10 cellular contexts compared by ENCODE assay signal in the genomic region with DNA sequence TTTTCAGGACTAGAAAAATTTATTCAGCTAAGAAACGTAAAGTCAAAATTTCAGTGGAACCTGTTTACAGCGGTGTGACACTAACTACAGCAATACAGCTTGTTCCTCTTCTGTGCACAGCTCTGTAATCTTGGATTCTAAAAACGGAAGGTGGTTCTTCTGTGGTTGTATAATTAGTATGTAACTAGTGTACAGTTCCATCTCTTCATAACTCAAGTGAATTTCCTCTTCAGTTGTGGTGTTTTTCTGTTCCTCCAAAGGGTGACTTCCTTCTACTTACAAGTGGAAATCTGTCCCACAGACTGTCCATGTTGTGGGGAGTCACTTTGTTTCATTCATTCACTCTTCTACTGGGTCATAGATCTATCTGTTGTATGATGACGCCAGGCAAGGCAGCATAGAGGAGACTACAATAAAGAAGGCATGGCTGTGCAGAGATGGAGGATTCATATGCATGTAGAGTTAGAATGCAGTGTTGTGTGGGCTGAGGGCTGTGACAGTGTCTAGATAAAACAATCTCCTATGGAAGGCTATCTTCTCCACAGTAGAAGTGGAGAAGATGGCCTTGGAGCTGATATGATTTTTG. TPM values are rescaled to one million over a fixed set of nuclear protein-coding genes. Genes with fewer than 3 reads are reported as not detected.
DNase-seq lines count a peak whose midpoint lies in the region; ATAC-seq and TF ChIP-seq lines count a peak whose summit lies in the region.
"Had no signal": no experiment of that assay in that cellular context is flagged by ENCODE, and none has a peak within 500 bp of the region (broad histone marks: within the 10 kb centered on the region; RNA-seq: fewer than 3 reads in every experiment).

No MANE protein-coding gene starts in this region.

- DNase-seq in CD14-positive monocyte (ENCODE audit: low spot score) (no peak), sigmoid colon (no peak), prostate gland (ENCODE audit: low spot score) (no peak), hepatocyte (ENCODE audit: low spot score) (no peak), cortex of kidney (lab: John Stamatoyannopoulos, UW) (no peak)
- DNase-seq: NCI-H1092 had no signal

- no peaks in the 10 kb centered on the region for H3K9me3 Mint-ChIP-seq in CD14-positive monocyte
- H3K9me3 Mint-ChIP-seq in T-helper 1 cell treated with Interleukin-12 subunit alpha and Interleukin-12 subunit beta and Interleukin-4 antibody, amounts not matched to agents 30 μg/mL and 1 μg/mL, for 36 hours = no peaks in the 10 kb centered on the region

- no peaks in the 10 kb centered on the region for H3K27me3 ChIP-seq in sigmoid colon
- H3K27me3 ChIP-seq in prostate gland (replicated peaks; ENCODE audit: insufficient read depth) = no peaks in the 10 kb centered on the region
- H3K27me3 ChIP-seq in hepatocyte = no peaks in the 10 kb centered on the region
- H3K27me3 ChIP-seq: gastroesophageal sphincter had no signal

- no peak overlapping the region for H3K27ac ChIP-seq in sigmoid colon
- no peak overlapping the region for H3K27ac ChIP-seq in prostate gland
- H3K27ac ChIP-seq in hepatocyte = no peak overlapping the region
- H3K27ac ChIP-seq: gastroesophageal sphincter had no signal

- H3K36me3 Mint-ChIP-seq in CD14-positive monocyte = peaks cover 30 to 33% of the 10 kb centered on the region in 2 donors
- peaks cover 40% of the 10 kb centered on the region for H3K36me3 Mint-ChIP-seq in T-helper 1 cell treated with Interleukin-12 subunit alpha and Interleukin-12 subunit beta and Interleukin-4 antibody, amounts not matched to agents 30 μg/mL and 1 μg/mL, for 36 hours (ENCODE audit: low read depth)

- peak overlapping the region; percentile 71 to 95 (median 89) for H3K27ac Mint-ChIP-seq in CD14-positive monocyte
- H3K27ac Mint-ChIP-seq in T-helper 1 cell treated with Interleukin-12 subunit alpha and Interleukin-12 subunit beta and Interleukin-4 antibody, amounts not matched to agents 30 μg/mL and 1 μg/mL, for 36 hours = peak overlapping the region; percentile 78

- TF ChIP-seq CTCF in CD14-positive monocyte (IDR thresholded peaks at IDR 0.05) = no peak
- no peak for TF ChIP-seq CTCF in sigmoid colon (IDR thresholded peaks at IDR 0.05)
- TF ChIP-seq CTCF in prostate gland (IDR thresholded peaks at IDR 0.05) = no peak
- TF ChIP-seq CTCF in hepatocyte (IDR thresholded peaks at IDR 0.05; ENCODE audit: poor library complexity) = no peak

- H2AFZ ChIP-seq in hepatocyte = no peak overlapping the region

- no peak for TF ChIP-seq POLR2A in sigmoid colon (IDR thresholded peaks at IDR 0.05)
- TF ChIP-seq POLR2A in prostate gland (IDR thresholded peaks at IDR 0.05) = no peak

- H3K4me3 ChIP-seq in sigmoid colon = no peak overlapping the region
- H3K4me3 ChIP-seq in prostate gland = no peak overlapping the region
- H3K4me3 ChIP-seq in hepatocyte = no peak overlapping the region
- H3K4me3 ChIP-seq: gastroesophageal sphincter had no signal

- no peaks in the 10 kb centered on the region for H3K9me2 ChIP-seq in hepatocyte (replicated peaks; ENCODE audit: insufficient read depth)

- no peaks in the 10 kb centered on the region for H4K20me1 ChIP-seq in hepatocyte (ENCODE audit: insufficient read depth, poor library complexity, severe bottlenecking)

- H3K27me3 Mint-ChIP-seq in CD14-positive monocyte (ENCODE audit: low read depth in 3 of 3) = no peaks in the 10 kb centered on the region
- no peaks in the 10 kb centered on the region for H3K27me3 Mint-ChIP-seq in T-helper 1 cell treated with Interleukin-12 subunit alpha and Interleukin-12 subunit beta and Interleukin-4 antibody, amounts not matched to agents 30 μg/mL and 1 μg/mL, for 36 hours (ENCODE audit: low read depth)

- H3K9me3 ChIP-seq in sigmoid colon = no peaks in the 10 kb centered on the region
- H3K9me3 ChIP-seq in prostate gland = no peaks in the 10 kb centered on the region
- H3K9me3 ChIP-seq in hepatocyte (ENCODE audit: low read depth) = no peaks in the 10 kb centered on the region
- H3K9me3 ChIP-seq: gastroesophageal sphincter had no signal

- no peak overlapping the region for H3K4me2 ChIP-seq in hepatocyte

- TF ChIP-seq EP300 in sigmoid colon (IDR thresholded peaks at IDR 0.05) = no peak

- peak overlapping the region; percentile 25 to 70 for H3K4me3 Mint-ChIP-seq in CD14-positive monocyte
- H3K4me3 Mint-ChIP-seq in T-helper 1 cell treated with Interleukin-12 subunit alpha and Interleukin-12 subunit beta and Interleukin-4 antibody, amounts not matched to agents 30 μg/mL and 1 μg/mL, for 36 hours = peak overlapping the region; percentile 9

- H3K4me1 Mint-ChIP-seq in CD14-positive monocyte = peaks cover 85% of the 10 kb centered on the region
- H3K4me1 Mint-ChIP-seq in T-helper 1 cell treated with Interleukin-12 subunit alpha and Interleukin-12 subunit beta and Interleukin-4 antibody, amounts not matched to agents 30 μg/mL and 1 μg/mL, for 36 hours (ENCODE audit: low read depth) = peaks cover 68% of the 10 kb centered on the region

- ATAC-seq in GM19395 (IDR thresholded peaks at IDR 0.05; ENCODE audit: unreplicated experiment) (peak; percentile 84), HG03108 (IDR thresholded peaks at IDR 0.05; ENCODE audit: unreplicated experiment) (peak; percentile 73)
- ATAC-seq: gastroesophageal sphincter had no signal

- H3K36me3 ChIP-seq in sigmoid colon (no peaks in the 10 kb centered on the region), prostate gland (no peaks in the 10 kb centered on the region), hepatocyte (replicated peaks; ENCODE audit: insufficient read depth, low read depth) (no peaks in the 10 kb centered on the region)
- H3K36me3 ChIP-seq: gastroesophageal sphincter had no signal

- intact Hi-C loops in CD14-positive monocyte (cut with micrococcal nuclease) = no loop called here
- intact Hi-C loops in sigmoid colon (cut with DNase I) = no loop called here
- intact Hi-C loops in prostate gland (cut with DNase I) = no loop called here

- H3K79me2 ChIP-seq in hepatocyte = no peaks in the 10 kb centered on the region

- H3K4me1 ChIP-seq in sigmoid colon (peaks cover 0 to 31% (median 10%) of the 10 kb centered on the region in 4 donors), prostate gland (replicated peaks) (no peaks in the 10 kb centered on the region), hepatocyte (ENCODE audit: insufficient read depth) (no peaks in the 10 kb centered on the region)

- 50 to 79% methylated on average over 4 of the region's 4 CpGs for WGBS in sigmoid colon, 2 donors
- 46% methylated on average over 4 of the region's 4 CpGs for WGBS in prostate gland
- 87% methylated on average over 4 of the region's 4 CpGs for WGBS in hepatocyte (ENCODE audit: low lambda C conversion rate, missing lambda C conversion rate)

RNA-seq across cellular contexts. Expression of gene DAPP1, which starts 5.4 kb away (rescaled TPM):
- polyA plus RNA-seq in CD14-positive monocyte (100 to 1,000 TPM in 1 of 2 donors, 10 to 100 TPM in 1; 87.2 to 125 TPM), sigmoid colon (10 to 100 TPM in 1 of 3 donors, 1 to 10 TPM in 2; 1.2 to 17.9 (median 3.0) TPM), hepatocyte (1.7 and 1.8 TPM in 2 replicates)
- total RNA-seq in sigmoid colon (1 to 10 TPM in 3 of 4 donors, under 1 TPM in 1; 0.36 to 2.0 (median 1.2) TPM), prostate gland (1 to 10 TPM; 1.1 to 2.0 TPM), hepatocyte (1.1 and 2.0 TPM in 2 replicates)
